In genomic region chr5:133344266-133344665, GRCh38 we compare ENCODE assay signal across 16 cellular contexts.
DNase-seq lines count a peak whose midpoint lies in the region; ATAC-seq and TF ChIP-seq lines count a peak whose summit lies in the region.
"Had no signal": no experiment of that assay in that cellular context is flagged by ENCODE, and none has a peak within 500 bp of the region (broad histone marks: within the 10 kb centered on the region; RNA-seq: fewer than 3 reads in every experiment).

No MANE protein-coding gene starts in this region.

- no peak overlapping the region for H3K27ac Mint-ChIP-seq in GM23338
- H3K27ac Mint-ChIP-seq: CD14-positive monocyte; CD4-positive, alpha-beta memory T cell; H9 had no signal

- H3K4me1 ChIP-seq in GM23338 (ENCODE audit: insufficient read depth) (peaks cover 36% of the 10 kb centered on the region), Loucy (ENCODE audit: insufficient read depth, low read length, poor library complexity, severe bottlenecking) (peaks cover 74% of the 10 kb centered on the region), upper lobe of left lung (no peaks in the 10 kb centered on the region)
- H3K4me1 ChIP-seq: BLaER1 had no signal

- H3K4me3 ChIP-seq in GM23338 (no peak overlapping the region), Loucy (ENCODE audit: low read length, poor library complexity, severe bottlenecking) (no peak overlapping the region), epithelial cell of esophagus (ENCODE audit: low read length) (no peak overlapping the region), upper lobe of left lung (no peak overlapping the region)
- H3K4me3 ChIP-seq: BLaER1 had no signal

- no peak for TF ChIP-seq POLR2A in upper lobe of left lung (IDR thresholded peaks at IDR 0.05)

- TF ChIP-seq EP300 in upper lobe of left lung (IDR thresholded peaks at IDR 0.05): no peak

- H3K4me2 ChIP-seq in GM23338: peak overlapping the region; percentile 60
- H3K4me2 ChIP-seq in Loucy (ENCODE audit: low read depth, low read length, poor library complexity, severe bottlenecking): peak overlapping the region; percentile 63
- H3K4me2 ChIP-seq: BLaER1 had no signal

- no peaks in the 10 kb centered on the region for H3K79me2 ChIP-seq in GM23338 (replicated peaks; ENCODE audit: insufficient read depth)
- H3K79me2 ChIP-seq in Loucy (ENCODE audit: insufficient read depth, low read length): no peaks in the 10 kb centered on the region

- H3K27me3 Mint-ChIP-seq in GM23338 (ENCODE audit: insufficient read depth, low read depth, poor library complexity): peaks cover 21% of the 10 kb centered on the region

- DNase-seq in GM23338 (ENCODE audit: low spot score) (no peak), SW480 (ENCODE audit: low spot score) (peak; percentile 33), epithelial cell of esophagus (ENCODE audit: low read depth) (peak; percentile 52), upper lobe of left lung (no peak)
- DNase-seq in stimulated activated CD4-positive, alpha-beta T cell treated with anti-CD3 and anti-CD28 coated beads, Interleukin-12 subunit alpha, Interleukin-12 subunit beta, amount 100 ng/mL, for 4 hours: no peak
- DNase-seq: 8988T; CD4-positive, alpha-beta memory T cell; DMS153; DMS79; GDM1; H9 had no signal

- H3K27ac ChIP-seq in GM23338 (ENCODE audit: low read depth) (no peak overlapping the region), upper lobe of left lung (no peak overlapping the region)
- H3K27ac ChIP-seq: BLaER1 had no signal

- H3K9me2 ChIP-seq in GM23338 (ENCODE audit: insufficient read depth): no peaks in the 10 kb centered on the region
- no peaks in the 10 kb centered on the region for H3K9me2 ChIP-seq in Loucy (replicated peaks; ENCODE audit: low read depth, low read length)

- ATAC-seq in GM23338: no peak
- ATAC-seq in upper lobe of left lung (ENCODE audit: low FRiP score in 2 of 2): no peak
- no peak for ATAC-seq in HG02623 (IDR thresholded peaks at IDR 0.05; ENCODE audit: unreplicated experiment)
- ATAC-seq in GM19035 (IDR thresholded peaks at IDR 0.05; ENCODE audit: unreplicated experiment): no peak

- H2AFZ ChIP-seq in GM23338: no peak overlapping the region
- H2AFZ ChIP-seq in Loucy (ENCODE audit: low read length): no peak overlapping the region

- H4K20me1 ChIP-seq in GM23338 (replicated peaks; ENCODE audit: insufficient read depth) (no peaks in the 10 kb centered on the region), Loucy (ENCODE audit: insufficient read depth, low read length, poor library complexity, severe bottlenecking) (no peaks in the 10 kb centered on the region)
- H4K20me1 ChIP-seq: BLaER1 had no signal

- H3K36me3 ChIP-seq in GM23338 (ENCODE audit: insufficient read depth): no peaks in the 10 kb centered on the region
- no peaks in the 10 kb centered on the region for H3K36me3 ChIP-seq in Loucy (ENCODE audit: insufficient read depth, low read length)
- H3K36me3 ChIP-seq in upper lobe of left lung: no peaks in the 10 kb centered on the region
- H3K36me3 ChIP-seq: BLaER1 had no signal

- H3F3A ChIP-seq in GM23338 (replicated peaks; ENCODE audit: low read depth): no peaks in the 10 kb centered on the region
- H3F3A ChIP-seq in Loucy (ENCODE audit: low read depth): peaks cover 3% of the 10 kb centered on the region; the same call in 1 of the 2 replicates

- H3K9me3 ChIP-seq in Loucy (ENCODE audit: insufficient read depth, low read depth, low read length) (no peaks in the 10 kb centered on the region), upper lobe of left lung (no peaks in the 10 kb centered on the region)
- H3K9me3 ChIP-seq: BLaER1 had no signal

- H3K4me1 Mint-ChIP-seq in GM23338: peaks cover 52% of the 10 kb centered on the region
- H3K4me1 Mint-ChIP-seq: CD4-positive, alpha-beta memory T cell had no signal

- no peak for TF ChIP-seq CTCF in GM23338 (conservative IDR thresholded peaks at IDR 0.05; ENCODE audit: low read depth in 2 of 2)
- no peak for TF ChIP-seq CTCF in Loucy (conservative IDR thresholded peaks at IDR 0.05; ENCODE audit: low read length)
- TF ChIP-seq CTCF in epithelial cell of esophagus (IDR thresholded peaks at IDR 0.05; ENCODE audit: insufficient read depth, low read depth, low read length, missing control alignments): no peak
- TF ChIP-seq CTCF in upper lobe of left lung (IDR thresholded peaks at IDR 0.05): no peak

- no peaks in the 10 kb centered on the region for H3K36me3 Mint-ChIP-seq in GM23338 (ENCODE audit: low read depth)
- H3K36me3 Mint-ChIP-seq: CD14-positive monocyte; CD4-positive, alpha-beta memory T cell had no signal

- no peak overlapping the region for H3K4me3 Mint-ChIP-seq in GM23338
- H3K4me3 Mint-ChIP-seq: CD14-positive monocyte; CD4-positive, alpha-beta memory T cell; H9 had no signal

- WGBS in upper lobe of left lung, 2 donors: 69 to 74% methylated on average over 2 of the region's 2 CpGs

- peak overlapping the region; percentile 52 for H3K9ac ChIP-seq in Loucy (ENCODE audit: low read depth, low read length, poor library complexity, severe bottlenecking)
- H3K9ac ChIP-seq: BLaER1 had no signal

- H3K9me3 Mint-ChIP-seq in GM23338: no peaks in the 10 kb centered on the region; the same call in 1 of the 3 replicates

- H3K27me3 ChIP-seq in GM23338 (ENCODE audit: insufficient read depth) (no peaks in the 10 kb centered on the region), Loucy (ENCODE audit: insufficient read depth, low read length, poor library complexity, severe bottlenecking) (no peaks in the 10 kb centered on the region), upper lobe of left lung (no peaks in the 10 kb centered on the region)
- H3K27me3 ChIP-seq: BLaER1 had no signal

TF ChIP-seq in GM23338, 12 proteins besides CTCF, POLR2A, EP300 and RAD21 (continues in another document):
- TF ChIP-seq STAT1 (IDR thresholded peaks at IDR 0.05; ENCODE audit: unreplicated experiment) (no peak), NANOG (IDR thresholded peaks at IDR 0.05; ENCODE audit: borderline replicate concordance) (no peak), JUNB (IDR thresholded peaks at IDR 0.05; ENCODE audit: unreplicated experiment) (no peak), ZNF331 (CRISPR knock-in tag; IDR thresholded peaks at IDR 0.05; ENCODE audit: low read depth) (no peak), POLR2AphosphoS5 (IDR thresholded peaks at IDR 0.05; ENCODE audit: low read depth) (no peak), ZNF114 (CRISPR knock-in tag; IDR thresholded peaks at IDR 0.05) (no peak), REST (IDR thresholded peaks at IDR 0.05; ENCODE audit: unreplicated experiment) (no peak), EZH2phosphoT487 (IDR thresholded peaks at IDR 0.05; ENCODE audit: unreplicated experiment) (no peak)

Comparison
In these comparisons a context has a peak if more than half of its experiments do, and no peak if none do; other contexts are left out.
1. DNase-seq: peak in SW480 (single experiment) and epithelial cell of esophagus (single experiment); none in GM23338 (single experiment), stimulated activated CD4-positive, alpha-beta T cell treated with anti-CD3 and anti-CD28 coated beads, Interleukin-12 subunit alpha, Interleukin-12 subunit beta, amount 100 ng/mL, for 4 hours (single experiment) and upper lobe of left lung (0 of 2).